In the genomic region with DNA sequence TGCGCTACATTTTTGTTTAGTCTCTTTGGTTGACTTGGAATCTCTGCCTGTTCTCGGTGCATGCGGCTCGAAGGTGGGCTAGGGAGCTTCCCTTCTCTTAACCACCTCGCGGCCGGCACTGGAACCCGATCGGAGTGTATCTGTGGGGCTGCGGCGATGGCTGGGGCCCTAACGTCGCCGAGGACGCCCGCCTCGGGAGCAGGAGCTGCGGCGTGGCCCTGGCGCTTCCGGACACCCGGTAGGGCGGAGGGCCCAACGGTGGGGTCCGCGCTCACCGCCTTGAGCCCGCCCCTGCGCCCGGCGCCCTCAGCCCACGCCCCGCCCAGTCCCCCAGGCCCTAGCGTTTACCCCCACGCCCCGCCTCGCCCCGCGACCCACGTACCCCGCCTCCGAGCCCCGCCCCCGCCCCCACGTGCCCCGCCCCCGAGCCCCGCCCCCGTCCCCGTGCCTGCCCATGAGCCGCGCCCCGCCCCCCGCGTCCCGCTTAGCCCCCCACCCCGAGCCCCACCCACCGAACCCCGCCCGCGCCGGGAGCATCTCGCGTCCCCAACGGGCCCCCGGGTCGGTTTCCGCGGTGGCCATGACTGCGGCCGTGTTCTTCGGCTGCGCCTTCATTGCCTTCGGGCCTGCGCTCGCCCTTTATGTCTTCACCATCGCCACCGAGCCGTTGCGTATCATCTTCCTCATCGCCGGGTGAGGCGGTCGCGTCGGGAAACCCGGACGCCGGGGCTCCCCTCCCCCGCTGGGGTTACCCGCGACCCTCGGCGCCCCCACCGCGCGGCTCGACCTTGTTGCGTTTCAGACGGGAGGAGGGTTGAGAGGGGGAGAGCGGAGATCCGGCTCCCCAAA, we compare ENCODE assay signal across 8 cellular contexts. TPM values are rescaled to one million over a fixed set of nuclear protein-coding genes. Genes with fewer than 3 reads are reported as not detected.
A peak's percentile ranks its signal among the peaks of the same experiment; 100 is the strongest.
DNase-seq lines count a peak whose midpoint lies in the region; ATAC-seq and TF ChIP-seq lines count a peak whose summit lies in the region.

A gene (plus strand): TSS at position 562 of the 849 bp plus-strand sequence. CDS start 19 bp downstream, at position 581.

- no peaks in the 10 kb centered on the region for H3K9me3 Mint-ChIP-seq in Caco-2 (ENCODE audit: unreplicated experiment)
- no peaks in the 10 kb centered on the region for H3K9me3 Mint-ChIP-seq in IgD-negative memory B cell
- H3K9me3 Mint-ChIP-seq in neural crest cell = peaks cover 4% of the 10 kb centered on the region

- H3K4me1 Mint-ChIP-seq in Caco-2 (ENCODE audit: low read depth, unreplicated experiment) (peaks cover 19% of the 10 kb centered on the region), IgD-negative memory B cell (peaks cover 13 to 30% (median 17%) of the 10 kb centered on the region in 3 donors), neural crest cell (peaks cover 32% of the 10 kb centered on the region)

- no peaks in the 10 kb centered on the region for H3K4me1 ChIP-seq in Caco-2
- H3K4me1 ChIP-seq in stomach smooth muscle (ENCODE audit: control insufficient read depth, insufficient read depth, low read length) = peaks cover 6% of the 10 kb centered on the region

- H3K27me3 Mint-ChIP-seq in Caco-2 (ENCODE audit: insufficient read depth, unreplicated experiment) (no peaks in the 10 kb centered on the region), IgD-negative memory B cell (no peaks in the 10 kb centered on the region), neural crest cell (ENCODE audit: low read depth) (no peaks in the 10 kb centered on the region)

- POLR2A ChIA-PET in Caco-2 (lab: Charles Lee) = interaction anchor here (0.6 to 1.1 kb wide), 6 partner anchors 13 to 259 kb away, joined by 4 to 5 read pairs (median 4); a partner anchor contains a TSS
- POLR2A ChIA-PET in RWPE1 (lab: Yijun Ruan, JAX; ENCODE audit: low non-redundant PET) = interaction anchor here (0.6 to 0.9 kb wide), 3 partner anchors 120 to 257 kb away, joined by 3 read pairs; a partner anchor contains a TSS

- no TSS peak for BruUV-seq in Caco-2 (replicated peaks; lab: Mats Ljungman, UMichigan)

- H3K36me3 Mint-ChIP-seq in Caco-2 (ENCODE audit: insufficient read depth, unreplicated experiment) (peaks cover 6% of the 10 kb centered on the region), IgD-negative memory B cell (no peaks in the 10 kb centered on the region), neural crest cell (ENCODE audit: low read depth) (peaks cover 8% of the 10 kb centered on the region)

- H3K36me3 ChIP-seq in Caco-2 (ENCODE audit: control insufficient read depth, insufficient read depth, low read length) = no peaks in the 10 kb centered on the region
- peaks cover 0 to 2% of the 10 kb centered on the region in 2 donors for H3K36me3 ChIP-seq in stomach smooth muscle (ENCODE audit: control insufficient read depth in 2 of 2, insufficient read depth in 2 of 2, low read length in 2 of 2)

- H3K9me3 ChIP-seq in Caco-2 = 0 out of 2 replicates have a peak, but pooled peaks cover 7% of the 10 kb centered on the region
- no peaks in the 10 kb centered on the region for H3K9me3 ChIP-seq in stomach smooth muscle (ENCODE audit: control insufficient read depth in 2 of 2, low read length in 2 of 2)

- DNase-seq in Caco-2 (peak; percentile 86 to 88), RWPE1 (ENCODE audit: low spot score) (peak; percentile 54), fibroblast of the conjunctiva (ENCODE audit: low read depth) (peak; percentile 53), neural crest cell (ENCODE audit: low read depth, low spot score) (peak; percentile 72)
- DNase-seq in activated effector memory CD4-positive, alpha-beta T cell treated with Interleukin-2 at 50 U/mL for 16 hours = peak; percentile 78

- TF ChIP-seq CTCF in Caco-2 (IDR thresholded peaks at IDR 0.05; ENCODE audit: insufficient read depth in 1 of 2, low read depth in 1 of 2, low read length in 1 of 2, severe bottlenecking in 1 of 2, unreplicated experiment in 1 of 2) = no peak
- no peak for TF ChIP-seq CTCF in RWPE1 (conservative IDR thresholded peaks at IDR 0.05; ENCODE audit: low read depth)
- peak; percentile 23 for TF ChIP-seq CTCF in neural crest cell (conservative IDR thresholded peaks at IDR 0.05)

- CTCF ChIA-PET in Caco-2 (lab: Charles Lee) = interaction anchor here (0.6 to 1.3 kb wide), 2 partner anchors 188 to 230 kb away, joined by 3 to 4 read pairs; no protein-coding TSS in a partner anchor
- CTCF ChIA-PET in RWPE1 (lab: Yijun Ruan, JAX) = interaction anchor here (0.6 to 0.7 kb wide), 5 partner anchors 12 to 1242 kb away, joined by 3 to 5 read pairs (median 3); no protein-coding TSS in a partner anchor

- peak; percentile 71 for ATAC-seq in GM21390 (IDR thresholded peaks at IDR 0.05; ENCODE audit: unreplicated experiment)

- H3K4me3 Mint-ChIP-seq in Caco-2 (ENCODE audit: unreplicated experiment) (peak within 1 kb of the TSS; percentile 81), IgD-negative memory B cell (peak within 1 kb of the TSS; percentile 82 to 96 (median 88)), neural crest cell (peak within 1 kb of the TSS; percentile 97)

- H3K27ac ChIP-seq in RWPE1 = peak within 1 kb of the TSS; percentile 68
- H3K27ac ChIP-seq in stomach smooth muscle (ENCODE audit: low read length) = peak within 1 kb of the TSS; percentile 79

- H3K27ac Mint-ChIP-seq in Caco-2 (ENCODE audit: unreplicated experiment) (peak within 1 kb of the TSS; percentile 42), IgD-negative memory B cell (peak within 1 kb of the TSS; percentile 60 to 97 (median 63)), neural crest cell (ENCODE audit: unreplicated experiment) (peak within 1 kb of the TSS; percentile 97)

- H3K27me3 ChIP-seq in Caco-2 (replicated peaks; ENCODE audit: control insufficient read depth, insufficient read depth, low read length) (no peaks in the 10 kb centered on the region), stomach smooth muscle (ENCODE audit: control insufficient read depth in 1 of 2, insufficient read depth in 2 of 2, low read length in 2 of 2) (no peaks in the 10 kb centered on the region)

- peak within 1 kb of the TSS; percentile 76 for H3K4me3 ChIP-seq in Caco-2 (ENCODE audit: low read depth, low read length)
- H3K4me3 ChIP-seq in stomach smooth muscle (ENCODE audit: low read length in 2 of 2) = peak within 1 kb of the TSS; percentile 84 to 91

- peak within 1 kb of the TSS; percentile 84 to 87 for H3K9ac ChIP-seq in stomach smooth muscle (ENCODE audit: low read length in 2 of 2)

- intact Hi-C loops in Caco-2 (cut with micrococcal nuclease; ENCODE audit: unreplicated experiment) = loop anchor here (1.0 to 2.0 kb wide), 2 partner anchors 88 to 118 kb away; a partner anchor contains a TSS

RNA-seq across cellular contexts. Expression of the gene that starts here (rescaled TPM):
- 17.3 and 20.3 TPM in 2 replicates for total RNA-seq in Caco-2 (2022)
- 18.5 TPM for polyA plus RNA-seq in IgD-negative memory B cell
- 18.1 and 18.5 TPM in 2 replicates for total RNA-seq in neural crest cell

Comparison
In these comparisons a context has a peak if more than half of its experiments do, and no peak if none do; other contexts are left out.
1. Peak in every context shown above with its lines: DNase-seq, ATAC-seq, H3K4me3 ChIP-seq and H3K27ac ChIP-seq.
2. H3K27ac Mint-ChIP-seq: peak in every context shown above with its lines; median percentile 97 in neural crest cell; 63 in IgD-negative memory B cell; 42 in Caco-2.